Comparison of ENCODE assay signal across 20 cellular contexts in the genomic region with DNA sequence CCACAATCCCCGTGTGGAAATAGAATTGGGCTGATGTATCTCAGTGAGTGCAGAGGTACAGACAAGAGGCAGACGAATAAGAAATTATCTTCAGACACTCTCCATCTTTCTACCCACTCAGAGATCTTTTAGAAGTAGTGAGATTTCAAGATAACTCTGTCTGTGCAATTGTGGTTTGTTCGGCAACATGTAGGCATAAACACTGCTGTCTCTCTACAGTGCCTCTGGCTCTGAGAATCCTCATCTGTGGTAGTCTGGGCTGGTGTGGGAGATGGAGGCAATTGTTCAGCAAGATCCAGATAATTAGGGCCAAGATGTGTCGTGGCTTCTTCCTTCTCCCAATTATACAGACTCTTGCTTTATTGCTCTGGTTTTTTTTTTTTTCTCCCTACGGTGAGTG. TPM values are rescaled to one million over a fixed set of nuclear protein-coding genes. Genes with fewer than 3 reads are reported as not detected.
"Had no signal": no experiment of that assay in that cellular context is flagged by ENCODE, and none has a peak within 500 bp of the region (broad histone marks: within the 10 kb centered on the region; RNA-seq: fewer than 3 reads in every experiment).

No MANE protein-coding gene starts in this region.

- H3K9me3 Mint-ChIP-seq: activated CD4-positive, alpha-beta memory T cell treated with anti-CD3 and anti-CD28 coated beads for 36 hours; activated naive CD4-positive, alpha-beta T cell treated with anti-CD3 and anti-CD28 coated beads, Interleukin-2, amount 10 ng/mL, durations not matched to agents 7 days and 5 days; activated T-cell treated with anti-CD3 and anti-CD28 coated beads, Interleukin-2, amount 50 U/mL, for 24 hours; stimulated activated naive B cell treated with anti-CD40 and anti-IgM and Interleukin-4, amounts not matched to agents 10 μg/mL and 1 μg/mL and 100 μg/mL, for 72 hours; type B pancreatic cell had no signal

- H3K4me1 ChIP-seq: pancreas had no signal

- H3K9me3 ChIP-seq: esophagus muscularis mucosa, pancreas, sigmoid colon had no signal

- H3K4me3 ChIP-seq: dorsolateral prefrontal cortex, esophagus muscularis mucosa, pancreas, sigmoid colon had no signal

- H3K4me1 Mint-ChIP-seq: activated CD8-positive, alpha-beta memory T cell treated with anti-CD3 and anti-CD28 coated beads, Interleukin-2, amount 10 ng/mL, durations not matched to agents 7 days and 5 days had no signal

- H3K4me3 Mint-ChIP-seq: activated CD4-positive, alpha-beta memory T cell treated with anti-CD3 and anti-CD28 coated beads for 36 hours; activated CD4-positive, alpha-beta T cell treated with anti-CD3 and anti-CD28 coated beads for 36 hours; activated CD8-positive, alpha-beta memory T cell treated with anti-CD3 and anti-CD28 coated beads, Interleukin-2, amount 10 ng/mL, durations not matched to agents 7 days and 5 days; activated naive CD4-positive, alpha-beta T cell treated with anti-CD3 and anti-CD28 coated beads, Interleukin-2, amount 10 ng/mL, durations not matched to agents 7 days and 5 days; activated T-cell treated with anti-CD3 and anti-CD28 coated beads, Interleukin-2, amount 50 U/mL, for 24 hours; naive thymus-derived CD4-positive, alpha-beta T cell; stimulated activated naive B cell treated with anti-CD40 and anti-IgM and Interleukin-4, amounts not matched to agents 10 μg/mL and 1 μg/mL and 100 μg/mL, for 72 hours; type B pancreatic cell had no signal

- ATAC-seq: activated CD4-positive, alpha-beta T cell treated with anti-CD3 and anti-CD28 coated beads for 36 hours; activated CD8-positive, alpha-beta memory T cell treated with anti-CD3 and anti-CD28 coated beads, Interleukin-2, amount 10 ng/mL, durations not matched to agents 7 days and 5 days; left lobe of liver; naive thymus-derived CD4-positive, alpha-beta T cell; pancreas; stimulated activated naive B cell treated with anti-CD40 and anti-IgM and Interleukin-4, amounts not matched to agents 10 μg/mL and 1 μg/mL and 100 μg/mL, for 72 hours had no signal

- H3K36me3 ChIP-seq: esophagus muscularis mucosa, pancreas, sigmoid colon had no signal

- FAIRE-seq: astrocyte, endometrium, islet of Langerhans, pancreas had no signal

- H3K27ac Mint-ChIP-seq: activated CD4-positive, alpha-beta memory T cell treated with anti-CD3 and anti-CD28 coated beads for 36 hours; activated CD4-positive, alpha-beta T cell treated with anti-CD3 and anti-CD28 coated beads for 36 hours; activated CD8-positive, alpha-beta memory T cell treated with anti-CD3 and anti-CD28 coated beads, Interleukin-2, amount 10 ng/mL, durations not matched to agents 7 days and 5 days; activated naive CD4-positive, alpha-beta T cell treated with anti-CD3 and anti-CD28 coated beads, Interleukin-2, amount 10 ng/mL, durations not matched to agents 7 days and 5 days; activated T-cell treated with anti-CD3 and anti-CD28 coated beads, Interleukin-2, amount 50 U/mL, for 24 hours; stimulated activated naive B cell treated with anti-CD40 and anti-IgM and Interleukin-4, amounts not matched to agents 10 μg/mL and 1 μg/mL and 100 μg/mL, for 72 hours; type B pancreatic cell had no signal

- H3K27ac ChIP-seq: dorsolateral prefrontal cortex, esophagus muscularis mucosa, pancreas, sigmoid colon, VCaP had no signal

- DNase-seq: activated CD4-positive, alpha-beta memory T cell treated with anti-CD3 and anti-CD28 coated beads for 36 hours; activated CD4-positive, alpha-beta T cell treated with anti-CD3 and anti-CD28 coated beads for 36 hours; activated CD8-positive, alpha-beta memory T cell treated with anti-CD3 and anti-CD28 coated beads, Interleukin-2, amount 10 ng/mL, durations not matched to agents 7 days and 5 days; activated naive CD4-positive, alpha-beta T cell treated with anti-CD3 and anti-CD28 coated beads, Interleukin-2, amount 10 ng/mL, durations not matched to agents 7 days and 5 days; activated T-cell treated with anti-CD3 and anti-CD28 coated beads, Interleukin-2, amount 50 U/mL, for 24 hours; dorsolateral prefrontal cortex; naive thymus-derived CD4-positive, alpha-beta T cell; pancreas; sigmoid colon; stimulated activated CD4-positive, alpha-beta T cell treated with anti-CD3 and anti-CD28 coated beads, Interleukin-2, amount 100 ng/mL, for 48 hours; stimulated activated naive B cell treated with anti-CD40 and anti-IgM and Interleukin-4, amounts not matched to agents 10 μg/mL and 1 μg/mL and 100 μg/mL, for 72 hours; T-helper 1 cell had no signal

- H3K36me3 Mint-ChIP-seq: activated CD4-positive, alpha-beta memory T cell treated with anti-CD3 and anti-CD28 coated beads for 36 hours; activated CD8-positive, alpha-beta memory T cell treated with anti-CD3 and anti-CD28 coated beads, Interleukin-2, amount 10 ng/mL, durations not matched to agents 7 days and 5 days; stimulated activated naive B cell treated with anti-CD40 and anti-IgM and Interleukin-4, amounts not matched to agents 10 μg/mL and 1 μg/mL and 100 μg/mL, for 72 hours had no signal

RNA-seq across cellular contexts. Expression of a gene that starts 3.1 kb away (rescaled TPM):
- total RNA-seq: activated CD4-positive, alpha-beta memory T cell treated with anti-CD3 and anti-CD28 coated beads for 36 hours; activated CD4-positive, alpha-beta T cell treated with anti-CD3 and anti-CD28 coated beads for 36 hours; activated CD8-positive, alpha-beta memory T cell treated with anti-CD3 and anti-CD28 coated beads, Interleukin-2, amount 10 ng/mL, durations not matched to agents 7 days and 5 days; astrocyte; dorsolateral prefrontal cortex; esophagus muscularis mucosa; left lobe of liver; mononuclear cell; naive thymus-derived CD4-positive, alpha-beta T cell; sigmoid colon had no signal
- polyA plus RNA-seq: naive thymus-derived CD4-positive, alpha-beta T cell; pancreas had no signal

RNA-seq across cellular contexts. Expression of a gene that starts 13.0 kb away (rescaled TPM):
- total RNA-seq: activated CD4-positive, alpha-beta memory T cell treated with anti-CD3 and anti-CD28 coated beads for 36 hours; activated CD4-positive, alpha-beta T cell treated with anti-CD3 and anti-CD28 coated beads for 36 hours; activated CD8-positive, alpha-beta memory T cell treated with anti-CD3 and anti-CD28 coated beads, Interleukin-2, amount 10 ng/mL, durations not matched to agents 7 days and 5 days; astrocyte; dorsolateral prefrontal cortex; esophagus muscularis mucosa; left lobe of liver; mononuclear cell; naive thymus-derived CD4-positive, alpha-beta T cell; pancreas; sigmoid colon had no signal
- polyA plus RNA-seq: naive thymus-derived CD4-positive, alpha-beta T cell; pancreas; sigmoid colon had no signal

RNA-seq across cellular contexts. Expression of a gene that starts 31.2 kb away (rescaled TPM):
- total RNA-seq: activated CD4-positive, alpha-beta memory T cell treated with anti-CD3 and anti-CD28 coated beads for 36 hours; activated CD4-positive, alpha-beta T cell treated with anti-CD3 and anti-CD28 coated beads for 36 hours; activated CD8-positive, alpha-beta memory T cell treated with anti-CD3 and anti-CD28 coated beads, Interleukin-2, amount 10 ng/mL, durations not matched to agents 7 days and 5 days; astrocyte; dorsolateral prefrontal cortex; esophagus muscularis mucosa; left lobe of liver; mononuclear cell; naive thymus-derived CD4-positive, alpha-beta T cell; pancreas; sigmoid colon had no signal
- polyA plus RNA-seq: naive thymus-derived CD4-positive, alpha-beta T cell; pancreas; sigmoid colon had no signal

RNA-seq across cellular contexts. Expression of a gene that starts 33.0 kb away (rescaled TPM):
- total RNA-seq: activated CD4-positive, alpha-beta memory T cell treated with anti-CD3 and anti-CD28 coated beads for 36 hours; activated CD4-positive, alpha-beta T cell treated with anti-CD3 and anti-CD28 coated beads for 36 hours; activated CD8-positive, alpha-beta memory T cell treated with anti-CD3 and anti-CD28 coated beads, Interleukin-2, amount 10 ng/mL, durations not matched to agents 7 days and 5 days; astrocyte; dorsolateral prefrontal cortex; esophagus muscularis mucosa; left lobe of liver; mononuclear cell; naive thymus-derived CD4-positive, alpha-beta T cell; pancreas; sigmoid colon had no signal
- polyA plus RNA-seq: naive thymus-derived CD4-positive, alpha-beta T cell; pancreas; sigmoid colon had no signal

RNA-seq across cellular contexts. Expression of a gene that starts 43.2 kb away (rescaled TPM):
- total RNA-seq: activated CD4-positive, alpha-beta memory T cell treated with anti-CD3 and anti-CD28 coated beads for 36 hours; activated CD4-positive, alpha-beta T cell treated with anti-CD3 and anti-CD28 coated beads for 36 hours; activated CD8-positive, alpha-beta memory T cell treated with anti-CD3 and anti-CD28 coated beads, Interleukin-2, amount 10 ng/mL, durations not matched to agents 7 days and 5 days; astrocyte; esophagus muscularis mucosa; mononuclear cell; naive thymus-derived CD4-positive, alpha-beta T cell; sigmoid colon had no signal
- polyA plus RNA-seq: naive thymus-derived CD4-positive, alpha-beta T cell; sigmoid colon had no signal
